8 cellular contexts compared by ENCODE assay signal in the genomic region with DNA sequence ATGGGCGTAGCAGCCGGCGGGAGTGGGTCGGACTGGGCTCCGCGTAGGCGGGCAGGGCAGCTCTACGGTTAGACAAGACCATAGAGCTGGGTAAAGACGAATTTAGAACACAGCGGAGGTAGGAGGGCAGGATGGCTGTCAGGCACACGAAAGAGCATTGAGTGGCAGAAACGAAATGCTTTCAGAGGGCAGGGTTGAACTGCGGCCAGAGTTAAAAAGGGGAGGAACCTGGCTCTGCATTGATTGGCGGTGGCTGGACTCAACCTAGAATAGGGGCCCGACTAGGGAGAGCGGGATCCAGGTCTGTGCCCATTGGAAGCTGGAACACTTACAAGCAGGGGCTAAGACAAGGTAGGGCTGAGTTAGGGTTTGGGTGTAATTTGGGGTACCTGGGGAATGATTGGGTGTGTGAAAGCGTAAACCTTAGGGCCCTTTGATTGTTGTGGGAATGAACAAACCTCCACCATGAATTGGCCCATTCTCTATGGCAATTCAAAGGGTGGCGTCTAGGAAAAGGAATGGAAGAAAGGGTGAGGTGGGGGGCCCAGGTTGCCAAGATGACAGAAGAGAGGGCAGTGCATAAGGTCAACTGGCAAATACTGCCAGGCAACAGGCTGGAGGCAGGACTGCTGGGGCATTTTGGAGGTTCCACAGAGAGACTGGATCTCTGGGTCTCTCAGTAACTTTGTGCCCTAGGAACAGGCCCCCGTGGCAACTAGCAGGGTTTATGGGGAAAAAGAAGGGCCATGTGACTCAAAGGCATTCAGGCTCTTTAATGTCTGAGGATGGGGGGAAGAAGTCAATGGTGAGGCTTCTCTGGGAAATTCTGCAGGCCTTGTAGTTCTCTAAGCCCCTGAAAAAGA. TPM values are rescaled to one million over a fixed set of nuclear protein-coding genes. Genes with fewer than 3 reads are reported as not detected.
DNase-seq lines count a peak whose midpoint lies in the region; ATAC-seq, FAIRE-seq and TF ChIP-seq lines count a peak whose summit lies in the region.

No MANE protein-coding gene starts in this region.

- peak overlapping the region; percentile 52 for H3K4me3 ChIP-seq in AG04449 (ENCODE audit: low read depth, low read length)
- peak overlapping the region; percentile 41 for H3K4me3 ChIP-seq in bronchial epithelial cell (ENCODE audit: low read depth, low read length)
- peak overlapping the region; percentile 31 for H3K4me3 ChIP-seq in mucosa of stomach (ENCODE audit: low read length)

- no peaks in the 10 kb centered on the region for H3K27me3 ChIP-seq in bronchial epithelial cell (ENCODE audit: control insufficient read depth, insufficient read depth, low read length)
- no peaks in the 10 kb centered on the region for H3K27me3 ChIP-seq in mucosa of stomach (ENCODE audit: control insufficient read depth, insufficient read depth, low read length)

- H3K4me1 ChIP-seq in mucosa of stomach (ENCODE audit: control insufficient read depth, insufficient read depth, low read length) = no peaks in the 10 kb centered on the region

- H3K9me3 ChIP-seq in mucosa of stomach (ENCODE audit: control insufficient read depth, low read length) = no peaks in the 10 kb centered on the region

- H3K9ac ChIP-seq in mucosa of stomach (ENCODE audit: low read length) = no peak overlapping the region

- FAIRE-seq in bronchial epithelial cell (lab: Jason Lieb, UNC) = no peak

- POLR2A ChIA-PET in AG04449 (lab: Yijun Ruan, JAX) = interaction anchor here (0.5 to 1.0 kb wide), 2 partner anchors 41 to 168 kb away, joined by 3 read pairs; no protein-coding TSS in a partner anchor

- H3K36me3 ChIP-seq in bronchial epithelial cell (ENCODE audit: control insufficient read depth, insufficient read depth, low read length) = no peaks in the 10 kb centered on the region
- H3K36me3 ChIP-seq in mucosa of stomach (ENCODE audit: control insufficient read depth, insufficient read depth, low read length) = no peaks in the 10 kb centered on the region

- TF ChIP-seq CTCF in AG04449 (IDR thresholded peaks at IDR 0.05; ENCODE audit: insufficient read depth, low read length, missing control alignments) = no peak
- no peak for TF ChIP-seq CTCF in bronchial epithelial cell (IDR thresholded peaks at IDR 0.05; ENCODE audit: insufficient read depth, low read length, severe bottlenecking)

- peak; percentile 80 for ATAC-seq in HG03060 (IDR thresholded peaks at IDR 0.05; ENCODE audit: low read depth, unreplicated experiment)
- no peak for ATAC-seq in HG02981 (IDR thresholded peaks at IDR 0.05; ENCODE audit: unreplicated experiment)

- CTCF ChIA-PET in AG04449 (lab: Yijun Ruan, JAX) = no interaction called here

- DNase-seq in AG04449 (ENCODE audit: low read depth, low spot score) (no peak), bronchial epithelial cell (ENCODE audit: low read depth) (no peak), NCI-H1436 treated with DMSO at 0.1 percent for 48 hours (lab: John Stamatoyannopoulos, UW) (no peak), glomerular visceral epithelial cell (ENCODE audit: extremely low spot score) (no peak)
- DNase-seq in stimulated activated CD4-positive, alpha-beta T cell treated with anti-CD3 and anti-CD28 coated beads, Interleukin-4, amount 100 ng/mL, for 4 hours = no peak

RNA-seq across cellular contexts. Expression of a gene that starts 0.9 kb away (rescaled TPM):
- total RNA-seq in bronchial epithelial cell = 8.4 and 9.5 TPM in 2 replicates

RNA-seq across cellular contexts. Expression of a gene that starts 7.7 kb away (rescaled TPM):
- 109 and 144 TPM in 2 replicates for total RNA-seq in bronchial epithelial cell

RNA-seq across cellular contexts. Expression of a gene that starts 21.5 kb away (rescaled TPM):
- total RNA-seq in bronchial epithelial cell = under 0.01 and 0.26 TPM in 2 replicates

RNA-seq across cellular contexts. Expression of a gene that starts 31.6 kb away (rescaled TPM):
- 0.26 TPM in 1 of 2 replicates, not detected in the other for total RNA-seq in bronchial epithelial cell
